9 cellular contexts compared by ENCODE assay signal in genomic region chr9:36151306-36152210, GRCh38. TPM values are rescaled to one million over a fixed set of nuclear protein-coding genes. Genes with fewer than 3 reads are reported as not detected.
DNase-seq lines count a peak whose midpoint lies in the region; ATAC-seq, FAIRE-seq and TF ChIP-seq lines count a peak whose summit lies in the region.
"Had no signal": no experiment of that assay in that cellular context is flagged by ENCODE, and none has a peak within 500 bp of the region (broad histone marks: within the 10 kb centered on the region; RNA-seq: fewer than 3 reads in every experiment).

No MANE protein-coding gene starts in this region.

- peaks cover 0 to 2% (median 0%) of the 10 kb centered on the region in 7 donors for H3K9me3 Mint-ChIP-seq in CD14-positive monocyte

- peak overlapping the region; percentile 40 for H2AK5ac ChIP-seq in IMR-90 (ENCODE audit: low read depth, low read length)

- H3K18ac ChIP-seq in IMR-90 (ENCODE audit: low read depth, low read length), result no peak overlapping the region

- H3K4ac ChIP-seq in IMR-90 (ENCODE audit: low read depth, low read length), result peak overlapping the region; percentile 19

- peak overlapping the region; percentile 27 for H2BK5ac ChIP-seq in IMR-90 (ENCODE audit: low read depth, low read length, poor library complexity, severe bottlenecking)

- intact Hi-C loops in CD14-positive monocyte (cut with micrococcal nuclease), result loop anchor here in 1 of 2 donors (2.0 to 5.0 kb wide), 2 partner anchors 15 to 49 kb away; partner anchors contain the start of gene GLIPR2
- intact Hi-C loops in IMR-90 (cut with micrococcal nuclease), result no loop called here
- intact Hi-C loops in pancreas (cut with DNase I), result no loop called here

- dilution Hi-C loops in IMR-90 (cut with HindIII; ENCODE audit: low sequenced_read_pairs, unreplicated experiment), result no loop called here

- peak; percentile 96 for DNase-seq in CD14-positive monocyte (ENCODE audit: low spot score)
- peak; percentile 64 for DNase-seq in IMR-90
- DNase-seq in activated CD4-positive, alpha-beta T cell treated with anti-CD3 and anti-CD28 coated beads for 4 hours, result peak; percentile 86
- peak; percentile 60 to 86 for DNase-seq in dermis microvascular lymphatic vessel endothelial cell (ENCODE audit: low read depth in 2 of 2)
- peak in 1 of 6 donors; percentile 57 for DNase-seq in pancreas
- DNase-seq in upper lobe of left lung, result peak in 1 of 2 donors; percentile 86
- no peak for DNase-seq in NCI-H1930 (lab: John Stamatoyannopoulos, UW)

- peaks cover 0 to 2% (median 0%) of the 10 kb centered on the region in 3 donors for H3K27me3 Mint-ChIP-seq in CD14-positive monocyte (ENCODE audit: low read depth in 3 of 3)

- H3K4me3 ChIP-seq in IMR-90 (ENCODE audit: insufficient read depth, low read depth, low read length) (no peak overlapping the region), pancreas (no peak overlapping the region), upper lobe of left lung (peak overlapping the region in 2 of 4 donors; percentile 7 to 14)

- peak overlapping the region; percentile 60; the same call in 1 of the 2 replicates for H4K91ac ChIP-seq in IMR-90 (ENCODE audit: insufficient read depth, low read depth, low read length)

- H3K9me3 ChIP-seq in IMR-90 (ENCODE audit: control insufficient read depth, insufficient read depth, low read length) (peaks cover 2% of the 10 kb centered on the region; the same call in 1 of the 2 replicates), pancreas (no peaks in the 10 kb centered on the region), upper lobe of left lung (peaks cover 0 to 2% (median 0%) of the 10 kb centered on the region in 4 donors)

- H3K4me1 ChIP-seq in IMR-90 (ENCODE audit: control insufficient read depth, insufficient read depth, low read length) (peaks cover 30% of the 10 kb centered on the region), pancreas (no peaks in the 10 kb centered on the region), upper lobe of left lung (peaks cover 43 to 71% (median 61%) of the 10 kb centered on the region in 4 donors)

- H3K79me1 ChIP-seq in IMR-90 (ENCODE audit: low read depth in 1 of 2, low read length in 2 of 2), result peaks cover 4 to 48% of the 10 kb centered on the region in 2 experiments; a peak in 3 of 4 replicates

- H3K4me2 ChIP-seq in IMR-90 (ENCODE audit: low read depth, low read length), result no peak overlapping the region

- H3K27ac ChIP-seq in IMR-90 (ENCODE audit: insufficient read depth, low read length) (no peak overlapping the region), pancreas (peak overlapping the region in 2 of 4 donors; percentile 50 to 57), upper lobe of left lung (peak overlapping the region; percentile 83 to 92 (median 86))

- POLR2A ChIA-PET in IMR-90 (lab: Charles Lee; ENCODE audit: unreplicated experiment), result no interaction called here

- whole genome bisulfite sequencing in IMR-90 (ENCODE audit: extremely low coverage in 2 of 2, insufficient read length in 1 of 2), 2 experiments, result 47% methylated on average over 4 of the region's 14 CpGs; no CpG with 5 or more reads in 1 of the 2 experiments
- WGBS in pancreas, 2 donors, result 73 to 76% methylated on average over 14 of the region's 14 CpGs
- WGBS in upper lobe of left lung, 2 donors, result 47 to 54% methylated on average over 10 to 14 of the region's 14 CpGs

- TF ChIP-seq RAD21 in IMR-90 (IDR thresholded peaks at IDR 0.05; ENCODE audit: low read length), result no peak

- peak overlapping the region in 1 of 2 experiments; percentile 26; a peak in 1 of 4 replicates for H4K8ac ChIP-seq in IMR-90 (ENCODE audit: low read depth in 2 of 2, low read length in 2 of 2)

- ATAC-seq in GM21367 (IDR thresholded peaks at IDR 0.05; ENCODE audit: unreplicated experiment) (peak; percentile 72), IMR-90 (ENCODE audit: low read depth) (no peak), pancreas (peak in 3 of 4 donors; percentile 39 to 57 (median 47)), upper lobe of left lung (ENCODE audit: low FRiP score in 2 of 2) (peak; percentile 62 to 79)

- peak overlapping the region; percentile 62 to 87 for H3K4me3 Mint-ChIP-seq in CD14-positive monocyte

- peak overlapping the region; percentile 6; the same call in 1 of the 2 replicates for H2BK20ac ChIP-seq in IMR-90 (ENCODE audit: low read depth, low read length)

- H4K20me1 ChIP-seq in IMR-90 (ENCODE audit: insufficient read depth, low read length), result peaks cover 19% of the 10 kb centered on the region

- FAIRE-seq in pancreas (lab: Jason Lieb, UNC), result no peak
- FAIRE-seq: islet of Langerhans had no signal

- in situ Hi-C loops in IMR-90 (cut with MboI; ENCODE audit: low sequenced_read_pairs), result no loop called here

- H3K27me3 ChIP-seq in IMR-90 (ENCODE audit: control insufficient read depth, insufficient read depth, low read length) (no peaks in the 10 kb centered on the region), pancreas (no peaks in the 10 kb centered on the region), upper lobe of left lung (no peaks in the 10 kb centered on the region)

- no peak for TF ChIP-seq CTCF in CD14-positive monocyte (IDR thresholded peaks at IDR 0.05)
- TF ChIP-seq CTCF in IMR-90 (conservative IDR thresholded peaks at IDR 0.05; ENCODE audit: low read depth, low read length), result no peak
- no peak for TF ChIP-seq CTCF in pancreas (IDR thresholded peaks at IDR 0.05)
- no peak for TF ChIP-seq CTCF in upper lobe of left lung (IDR thresholded peaks at IDR 0.05)

- peak overlapping the region; percentile 55 for H2AFZ ChIP-seq in IMR-90 (replicated peaks; ENCODE audit: low read length, poor library complexity)

- H3K14ac ChIP-seq in IMR-90 (replicated peaks; ENCODE audit: low read depth, low read length), result 0 out of 2 replicates have a peak overlapping the region, but pooled peaks have one; percentile 14

- CTCF ChIA-PET in IMR-90 (lab: Yijun Ruan, JAX), result interaction anchor here (1.0 kb wide), 2 partner anchors 9 to 15 kb away, joined by 3 to 4 read pairs; no protein-coding TSS in a partner anchor

- peak overlapping the region; percentile 69 for H2AK9ac ChIP-seq in IMR-90 (replicated peaks; ENCODE audit: low read depth, low read length, poor library complexity)

- peak overlapping the region; percentile 16; the same call in 1 of the 2 replicates for H3K23ac ChIP-seq in IMR-90 (ENCODE audit: low read depth, low read length)

- H3K9ac ChIP-seq in IMR-90 (ENCODE audit: low read depth, low read length), result no peak overlapping the region

- H2BK15ac ChIP-seq in IMR-90 (ENCODE audit: low read depth, low read length), result peak overlapping the region; percentile 23; the same call in 1 of the 3 replicates

- peaks cover 82% of the 10 kb centered on the region for H3K4me1 Mint-ChIP-seq in CD14-positive monocyte

- TF ChIP-seq EP300 in upper lobe of left lung (IDR thresholded peaks at IDR 0.05), result peak in 2 of 4 donors; percentile 74 to 82

- peaks cover 32% of the 10 kb centered on the region for H3K9me1 ChIP-seq in IMR-90 (ENCODE audit: insufficient read depth, low read length)

- H3K56ac ChIP-seq in IMR-90 (ENCODE audit: extremely low read depth, insufficient read depth, low read length), result no peak overlapping the region

- peak overlapping the region; percentile 98 to 100 (median 100) for H3K27ac Mint-ChIP-seq in CD14-positive monocyte

- BruUV-seq in IMR-90 (replicated peaks; lab: Mats Ljungman, UMichigan), result no TSS peak

- H3K36me3 ChIP-seq in IMR-90 (ENCODE audit: control insufficient read depth, insufficient read depth, low read length) (peaks cover 42% of the 10 kb centered on the region), pancreas (no peaks in the 10 kb centered on the region), upper lobe of left lung (peaks cover 0 to 3% (median 1%) of the 10 kb centered on the region in 4 donors)

- no peak for TF ChIP-seq POLR2A in IMR-90 (IDR thresholded peaks at IDR 0.05; ENCODE audit: low read depth, low read length)
- TF ChIP-seq POLR2A in upper lobe of left lung (IDR thresholded peaks at IDR 0.05), result peak in 1 of 4 donors; percentile 63

- no peak overlapping the region for H4K5ac ChIP-seq in IMR-90 (ENCODE audit: low read depth, low read length)

- peaks cover 59 to 85% of the 10 kb centered on the region in 2 donors for H3K36me3 Mint-ChIP-seq in CD14-positive monocyte

- peak overlapping the region; percentile 19; the same call in 1 of the 2 replicates for H2BK120ac ChIP-seq in IMR-90 (ENCODE audit: low read depth, low read length)

TF ChIP-seq in IMR-90, 13 proteins besides CTCF, POLR2A, EP300 and RAD21 (continues in another document):
- TF ChIP-seq CEBPB (IDR thresholded peaks at IDR 0.05; ENCODE audit: low read depth, low read length) (no peak; the same call in 1 of the 2 replicates), NFE2L2 (IDR thresholded peaks at IDR 0.05; ENCODE audit: low read depth, low read length) (no peak), RCOR1 (IDR thresholded peaks at IDR 0.05; ENCODE audit: insufficient replicate concordance, low read length) (no peak), RFX5 (IDR thresholded peaks at IDR 0.05; ENCODE audit: low read depth, low read length) (no peak), FOS (IDR thresholded peaks at IDR 0.05; ENCODE audit: low read depth, low read length) (no peak)

RNA-seq across cellular contexts. Expression of gene GLIPR2, which starts 15.0 kb away (rescaled TPM):
- polyA plus RNA-seq in CD14-positive monocyte (100 to 1,000 TPM; 520 to 528 TPM), IMR-90 (2012; rRNA removed) (42.7 and 43.3 TPM in 2 replicates), pancreas (1 to 10 TPM; 5.8 to 8.2 TPM)
- total RNA-seq in IMR-90 (2012; rRNA removed) (35.8 and 37.8 TPM in 2 replicates), dermis microvascular lymphatic vessel endothelial cell (57.9 and 108 TPM in 2 replicates), pancreas (10 to 100 TPM in 1 of 6 donors, 1 to 10 TPM in 5; 1.3 to 10.0 (median 2.3) TPM), upper lobe of left lung (100 to 1,000 TPM in 1 of 6 donors, 10 to 100 TPM in 5; 39.6 to 131 (median 66.0) TPM)
- 34.1 and 37.4 TPM in 2 replicates for polyA plus RNA-seq in IMR-90 (2012; cell fraction: cytosol; rRNA removed)
- 14.4 and 29.4 TPM in 2 replicates for polyA plus RNA-seq in IMR-90 (2012; cell fraction: nucleus; rRNA removed; ENCODE audit: low replicate concordance)

RNA-seq across cellular contexts. Expression of gene CCIN, which starts 17.6 kb away (rescaled TPM):
- polyA plus RNA-seq in CD14-positive monocyte, result under 1 TPM; 0.11 to 0.35 TPM
- 1.1 TPM in 2 replicates for total RNA-seq in IMR-90 (2012; rRNA removed)
- polyA plus RNA-seq in IMR-90 (2012; rRNA removed), result 0.73 and 0.80 TPM in 2 replicates
- 0.32 and 0.48 TPM in 2 replicates for polyA plus RNA-seq in IMR-90 (2012; cell fraction: cytosol; rRNA removed)
- polyA plus RNA-seq in IMR-90 (2012; cell fraction: nucleus; rRNA removed; ENCODE audit: low replicate concordance), result 0.58 and 0.65 TPM in 2 replicates
- total RNA-seq in dermis microvascular lymphatic vessel endothelial cell, result 0.13 and 0.38 TPM in 2 replicates
- under 1 TPM in 1 of 6 donors, not detected in 5; 0.25 TPM for total RNA-seq in pancreas
- polyA plus RNA-seq in pancreas, result under 1 TPM; 0.05 to 0.11 TPM
- total RNA-seq in upper lobe of left lung, result 1 to 10 TPM in 1 of 6 donors, under 1 TPM in 4, not detected in 1; 0.30 to 1.4 (median 0.49) TPM

RNA-seq across cellular contexts. Expression of gene CLTA, which starts 39.2 kb away (rescaled TPM):
- polyA plus RNA-seq in CD14-positive monocyte (100 to 1,000 TPM; 225 to 262 TPM), IMR-90 (2012; rRNA removed) (246 and 280 TPM in 2 replicates), pancreas (100 to 1,000 TPM in 1 of 2 donors, 10 to 100 TPM in 1; 49.2 to 102 TPM)
- total RNA-seq in IMR-90 (2012; rRNA removed) (133 and 208 TPM in 2 replicates), dermis microvascular lymphatic vessel endothelial cell (203 and 266 TPM in 2 replicates), pancreas (10 to 100 TPM; 57.9 to 91.7 (median 77.7) TPM), upper lobe of left lung (100 to 1,000 TPM; 120 to 218 (median 192) TPM)
- 218 and 493 TPM in 2 replicates for polyA plus RNA-seq in IMR-90 (2012; cell fraction: cytosol; rRNA removed)
- 63.6 and 110 TPM in 2 replicates for polyA plus RNA-seq in IMR-90 (2012; cell fraction: nucleus; rRNA removed; ENCODE audit: low replicate concordance)

Comparison
In these comparisons a context has a peak if more than half of its experiments do, and no peak if none do; other contexts are left out.
1. DNase-seq: peak in CD14-positive monocyte (single experiment), IMR-90 (single experiment), activated CD4-positive, alpha-beta T cell treated with anti-CD3 and anti-CD28 coated beads for 4 hours (2 of 2) and dermis microvascular lymphatic vessel endothelial cell (2 of 2); none in NCI-H1930 (0 of 2).